ENCODE assay signal across 36 cellular contexts in the genomic region with DNA sequence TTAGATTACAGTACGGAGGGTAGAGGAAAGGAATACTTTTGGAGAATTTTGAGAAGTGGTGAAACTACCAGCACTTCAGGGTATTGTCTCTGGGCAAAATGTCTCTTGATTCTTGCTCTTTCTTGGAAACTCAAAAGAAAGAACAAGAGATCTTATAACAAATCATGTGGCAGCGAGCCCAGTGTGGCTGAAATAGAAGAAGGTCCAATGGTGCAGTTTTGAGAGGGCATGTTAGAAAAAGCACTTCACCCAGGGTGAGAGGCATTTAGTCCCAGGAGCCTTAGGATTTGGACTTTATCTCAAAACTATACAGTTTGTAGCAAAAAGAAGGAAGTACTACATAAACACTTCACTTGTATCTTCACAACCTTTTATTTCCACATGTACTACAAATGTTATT. TPM values are rescaled to one million over a fixed set of nuclear protein-coding genes. Genes with fewer than 3 reads are reported as not detected.
DNase-seq lines count a peak whose midpoint lies in the region; ATAC-seq, FAIRE-seq and TF ChIP-seq lines count a peak whose summit lies in the region.
"Had no signal": no experiment of that assay in that cellular context is flagged by ENCODE, and none has a peak within 500 bp of the region (broad histone marks: within the 10 kb centered on the region; RNA-seq: fewer than 3 reads in every experiment).

No MANE protein-coding gene starts in this region.

- TF ChIP-seq CTCF in K562 (IDR thresholded peaks at IDR 0.05 in 2 of 3, conservative IDR thresholded peaks at IDR 0.05 in 1 of 3; ENCODE audit: insufficient read depth in 2 of 3, low read depth in 1 of 3, low read length in 3 of 3) (no peak), tibial artery (IDR thresholded peaks at IDR 0.05) (no peak)

- TF ChIP-seq POLR2A in K562 (conservative IDR thresholded peaks at IDR 0.05): no peak

- H3K4me2 ChIP-seq in K562 (ENCODE audit: insufficient read depth, low read length): no peak overlapping the region
- H3K4me2 ChIP-seq: A549, KMS-11 had no signal

- WGBS in K562 (ENCODE audit: insufficient coverage, low coverage, missing lambda C conversion rate): 36% methylated on average over 2 of the region's 2 CpGs

- no peak overlapping the region for H2AFZ ChIP-seq in K562 (ENCODE audit: low read depth, low read length)

- TF ChIP-seq EP300 in K562 (IDR thresholded peaks at IDR 0.05; ENCODE audit: low read length): no peak

- ATAC-seq in Right ventricle myocardium superior (ENCODE audit: poor library complexity): no peak
- ATAC-seq in Right ventricle myocardium inferior: no peak
- ATAC-seq in K562: peak; percentile 28; the same call in 2 of the 3 replicates
- ATAC-seq in left lobe of liver: peak; percentile 28
- ATAC-seq: A549; activated CD4-positive, alpha-beta T cell treated with anti-CD3 and anti-CD28 coated beads for 36 hours; activated CD8-positive, alpha-beta T cell treated with anti-CD3 and anti-CD28 coated beads, Interleukin-2, amount 10 ng/mL, durations not matched to agents 7 days and 5 days; activated T-helper 17 cell treated with anti-CD3 and anti-CD28 coated beads, Interleukin-2, amount 50 U/mL, for 72 hours; lower lobe of right lung; natural killer cell; stimulated activated memory B cell treated with anti-CD40 and anti-IgM and Interleukin-4, amounts not matched to agents 10 μg/mL and 1 μg/mL and 100 μg/mL, for 72 hours had no signal

- no peak for FAIRE-seq in K562 (lab: Jason Lieb, UNC)
- FAIRE-seq: A549, colon, D721Med, kidney had no signal

- POLR2A ChIA-PET in K562 (lab: Yijun Ruan, JAX): interaction anchor here (0.7 kb wide), 1 partner anchor 422 kb away, joined by 3 read pairs; no protein-coding TSS in a partner anchor

- H3K4me1 ChIP-seq in K562 (replicated peaks in 1 of 2; ENCODE audit: control insufficient read depth in 2 of 2, insufficient read depth in 2 of 2, low read length in 2 of 2): no peaks in the 10 kb centered on the region
- H3K4me1 ChIP-seq in tibial artery: peaks cover 0 to 72% (median 20%) of the 10 kb centered on the region in 4 donors
- H3K4me1 ChIP-seq: A549, breast epithelium, Peyer's patch had no signal

- peaks cover 21% of the 10 kb centered on the region; the same call in 2 of the 3 replicates for H3K36me3 ChIP-seq in K562 (ENCODE audit: control insufficient read depth, insufficient read depth, low read length)
- H3K36me3 ChIP-seq in tibial artery: peaks cover 0 to 20% (median 0%) of the 10 kb centered on the region in 3 donors
- H3K36me3 ChIP-seq: breast epithelium had no signal

- CTCF ChIA-PET in K562 (lab: Yijun Ruan, JAX; ENCODE audit: low intra/inter-chr PET ratio): no interaction called here

- no TSS peak for BruUV-seq in K562 (replicated peaks; lab: Mats Ljungman, UMichigan)

- no peaks in the 10 kb centered on the region for H3K9me1 ChIP-seq in K562 (ENCODE audit: control insufficient read depth, insufficient read depth, low read length)

- in situ Hi-C loops in K562 (cut with MboI): no loop called here

- H3K9me3 ChIP-seq in K562 (replicated peaks; ENCODE audit: control insufficient read depth, insufficient read depth, low read depth, low read length) (no peaks in the 10 kb centered on the region), tibial artery (no peaks in the 10 kb centered on the region)
- H3K9me3 ChIP-seq: A549, breast epithelium, heart left ventricle, lower lobe of right lung, MG63, Peyer's patch had no signal

- H3K27me3 ChIP-seq in K562 (ENCODE audit: control insufficient read depth in 2 of 2, insufficient read depth in 2 of 2, low read length in 2 of 2) (no peaks in the 10 kb centered on the region), tibial artery (no peaks in the 10 kb centered on the region)
- H3K27me3 ChIP-seq: breast epithelium, heart left ventricle, MG63, Peyer's patch had no signal

- DNase-seq in Right ventricle myocardium superior (peak; percentile 53), Right ventricle myocardium inferior (ENCODE audit: missing footprints) (no peak), K562 (ENCODE audit: extremely low read depth in 1 of 4, low spot score in 3 of 4) (no peak), left lobe of liver (ENCODE audit: low spot score) (no peak), tibial artery (no peak), NCI-H1436 treated with DMSO at 0.1 percent for 48 hours (lab: John Stamatoyannopoulos, UW) (no peak), H4 (ENCODE audit: low spot score) (no peak)
- DNase-seq in effector CD4-positive, alpha-beta T cell: no peak
- DNase-seq: activated CD4-positive, alpha-beta T cell treated with anti-CD3 and anti-CD28 coated beads for 36 hours; activated CD8-positive, alpha-beta T cell treated with anti-CD3 and anti-CD28 coated beads, Interleukin-2, amount 10 ng/mL, durations not matched to agents 7 days and 5 days; activated naive CD4-positive, alpha-beta T cell treated with anti-CD3 and anti-CD28 coated beads, Interleukin-2, amount 50 U/mL, for 16 hours; AML-193; amniotic stem cell; CD4-positive, alpha-beta memory T cell; effector memory CD4-positive, alpha-beta T cell; H7; heart left ventricle; kidney; lower lobe of right lung; MG63; natural killer cell; NCI-H2029; NCI-H345; NCI-H69; occipital lobe; Peyer's patch; T1000 had no signal

- H3K9ac ChIP-seq in K562 (ENCODE audit: insufficient read depth in 1 of 2, low read depth in 2 of 2, low read length in 2 of 2): no peak overlapping the region
- H3K9ac ChIP-seq: KMS-11 had no signal

- intact Hi-C loops in Right ventricle myocardium superior (cut with DNase I): no loop called here
- intact Hi-C loops in Right ventricle myocardium inferior (cut with DNase I): no loop called here
- intact Hi-C loops in K562 (cut with micrococcal nuclease): no loop called here
- intact Hi-C loops in tibial artery (cut with DNase I; ENCODE audit: low total_unique reads): no loop called here

- no peaks in the 10 kb centered on the region for H3K79me2 ChIP-seq in K562 (ENCODE audit: control insufficient read depth, insufficient read depth, low read length)

- H3K4me3 ChIP-seq in K562 (no peak overlapping the region), tibial artery (no peak overlapping the region)
- H3K4me3 ChIP-seq: A549, breast epithelium, heart left ventricle, lower lobe of right lung, MG63, Peyer's patch had no signal

- TF ChIP-seq RAD21 in K562 (CRISPR knock-in tag; conservative IDR thresholded peaks at IDR 0.05 in 1 of 2, IDR thresholded peaks at IDR 0.05 in 1 of 2): no peak

- no peaks in the 10 kb centered on the region for H4K20me1 ChIP-seq in K562 (replicated peaks; ENCODE audit: control insufficient read depth, insufficient read depth, low read length)

- H3K27ac ChIP-seq in K562 (ENCODE audit: extremely low read depth, low read depth, low read length) (no peak overlapping the region), tibial artery (peak overlapping the region; percentile 17 to 54)
- H3K27ac ChIP-seq: A549, breast epithelium, heart left ventricle, HL-60, KMS-11, lower lobe of right lung, Peyer's patch, VCaP had no signal

TF ChIP-seq in K562, 482 proteins besides CTCF, POLR2A, EP300 and RAD21 (continues in another document):
- TF ChIP-seq HNRNPK (IDR thresholded peaks at IDR 0.05; ENCODE audit: low read depth, low read length, poor library complexity, severe bottlenecking) (no peak), COPS2 (conservative IDR thresholded peaks at IDR 0.05) (no peak), JUND (IDR thresholded peaks at IDR 0.05; ENCODE audit: borderline replicate concordance, low read depth, low read length) (no peak), JUND (tag; IDR thresholded peaks at IDR 0.05; ENCODE audit: borderline replicate concordance, low read depth, low read length) (no peak), ARHGAP35 (IDR thresholded peaks at IDR 0.05; ENCODE audit: partially characterized antibody) (no peak), RBM25 (IDR thresholded peaks at IDR 0.05; ENCODE audit: low read depth, low read length, severe bottlenecking) (no peak), POLR3A (IDR thresholded peaks at IDR 0.05; ENCODE audit: borderline replicate concordance, extremely low read depth, insufficient read depth, insufficient read length) (no peak)
- TF ChIP-seq, protein P1, sequence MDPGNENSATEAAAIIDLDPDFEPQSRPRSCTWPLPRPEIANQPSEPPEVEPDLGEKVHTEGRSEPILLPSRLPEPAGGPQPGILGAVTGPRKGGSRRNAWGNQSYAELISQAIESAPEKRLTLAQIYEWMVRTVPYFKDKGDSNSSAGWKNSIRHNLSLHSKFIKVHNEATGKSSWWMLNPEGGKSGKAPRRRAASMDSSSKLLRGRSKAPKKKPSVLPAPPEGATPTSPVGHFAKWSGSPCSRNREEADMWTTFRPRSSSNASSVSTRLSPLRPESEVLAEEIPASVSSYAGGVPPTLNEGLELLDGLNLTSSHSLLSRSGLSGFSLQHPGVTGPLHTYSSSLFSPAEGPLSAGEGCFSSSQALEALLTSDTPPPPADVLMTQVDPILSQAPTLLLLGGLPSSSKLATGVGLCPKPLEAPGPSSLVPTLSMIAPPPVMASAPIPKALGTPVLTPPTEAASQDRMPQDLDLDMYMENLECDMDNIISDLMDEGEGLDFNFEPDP (CRISPR knock-in tag; IDR thresholded peaks at IDR 0.05): no peak

RNA-seq across cellular contexts. Expression of a gene that starts 39.4 kb away (rescaled TPM):
- total RNA-seq in Right ventricle myocardium superior: 573 TPM
- 563 TPM for total RNA-seq in Right ventricle myocardium inferior
- total RNA-seq in K562 (2011; cell fraction: chromatin; rRNA removed; ENCODE audit: low replicate concordance): 39.0 and 100 TPM in 2 replicates
- 23.3 and 36.5 TPM in 2 replicates for total RNA-seq in K562 (2011; cell fraction: nucleolus; rRNA removed)
- 50.3 and 69.0 TPM in 2 replicates for total RNA-seq in K562 (2011; cell fraction: nucleoplasm; rRNA removed)
- total RNA-seq in K562 (2014; rRNA removed): 34.6 and 41.4 TPM in 2 replicates
- 66.7 and 77.0 TPM in 2 replicates for total RNA-seq in K562 (2014; rRNA removed; fragmentation: Illumina TruSeq; extraction: Trizol)
- 66.2 and 68.6 TPM in 2 replicates for total RNA-seq in K562 (2015; rRNA removed; fragmentation: Illumina TruSeq; extraction: Trizol)
- total RNA-seq in K562 (2021): 68.4 and 77.8 TPM in 2 replicates
- 49.9 and 56.4 TPM in 2 replicates for polyA plus RNA-seq in K562 (2011; rRNA removed)
- polyA plus RNA-seq in K562 (2011; cell fraction: cytosol; rRNA removed): 38.9 and 51.9 TPM in 2 replicates
- 82.5 and 93.8 TPM in 2 replicates for polyA plus RNA-seq in K562 (2011; cell fraction: nucleus; rRNA removed)
- polyA plus RNA-seq in K562 (2012): 40.0 and 43.3 TPM in 2 replicates
- 36.9 and 42.2 TPM in 2 replicates for polyA plus RNA-seq in K562 (2014; fragmentation: Illumina TruSeq; extraction: Trizol)
- polyA plus RNA-seq in K562 (2014; fragmentation: Nextera tagmentation; extraction: Ambion mirVana): 10 to 100 TPM; 21.9 to 30.5 TPM
- 42.2 TPM in 2 replicates for polyA plus RNA-seq in K562 (2014; rRNA removed)
- 114 and 120 TPM in 2 replicates for polyA minus RNA-seq in K562 (2011; rRNA and poly(A)+ RNA removed)
- 37.6 and 38.2 TPM in 2 replicates for polyA minus RNA-seq in K562 (2011; cell fraction: cytosol; rRNA and poly(A)+ RNA removed)
- polyA minus RNA-seq in K562 (2011; cell fraction: nucleus; rRNA and poly(A)+ RNA removed): 55.5 and 85.7 TPM in 2 replicates
- total RNA-seq in left lobe of liver: 190 TPM
- 74.1 and 97.7 TPM in 2 replicates for total RNA-seq in H4 (2014; rRNA removed; shearing (Covaris generic))

Comparison
In these comparisons a context has a peak if more than half of its experiments do, and no peak if none do; other contexts are left out.
1. ATAC-seq: peak in K562 (single experiment) and left lobe of liver (single experiment); none in Right ventricle myocardium superior (single experiment) and Right ventricle myocardium inferior (single experiment).